In the genomic region with DNA sequence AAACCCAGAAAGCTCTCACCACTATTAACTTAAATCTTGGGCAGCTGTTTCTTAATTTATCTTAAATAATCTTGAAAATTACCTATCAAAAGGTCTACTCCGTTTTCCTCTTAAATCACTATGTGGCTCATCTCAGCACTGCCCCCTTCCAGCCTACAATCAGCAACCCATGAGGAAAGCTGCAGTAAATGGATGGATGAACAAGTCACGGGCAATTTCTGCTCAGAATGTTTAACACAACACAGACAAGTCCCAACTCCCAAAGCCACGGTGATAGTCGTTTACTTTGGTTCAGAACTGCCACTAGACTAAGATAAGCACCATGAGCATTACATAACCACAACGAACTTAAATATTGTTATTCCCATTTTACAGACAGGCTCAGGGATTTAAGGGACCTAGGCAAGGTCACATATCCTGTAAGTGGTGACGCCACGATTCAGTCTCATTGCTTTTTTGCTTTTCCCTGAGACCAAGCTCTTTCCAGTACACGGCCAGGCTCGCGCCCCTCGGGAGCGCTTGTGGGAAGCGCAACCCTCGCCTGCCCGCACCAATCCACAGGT, we compare ENCODE assay signal across 8 cellular contexts. TPM values are rescaled to one million over a fixed set of nuclear protein-coding genes. Genes with fewer than 3 reads are reported as not detected.
A peak's percentile ranks its signal among the peaks of the same experiment; 100 is the strongest.
DNase-seq lines count a peak whose midpoint lies in the region; ATAC-seq, FAIRE-seq and TF ChIP-seq lines count a peak whose summit lies in the region.

No MANE protein-coding gene starts in this region.

- no peak for TF ChIP-seq CTCF in GM06990 (IDR thresholded peaks at IDR 0.05; ENCODE audit: insufficient read depth, low read length, poor library complexity, severe bottlenecking)

- H3K4me3 ChIP-seq in GM06990 (replicated peaks; ENCODE audit: low read depth, low read length) = peak overlapping the region; percentile 85
- H3K4me3 ChIP-seq in iPS-15b (ENCODE audit: low read depth, low read length) = peak overlapping the region; percentile 86
- H3K4me3 ChIP-seq in small intestine (ENCODE audit: low read depth in 1 of 2, low read length in 2 of 2) = peak overlapping the region; percentile 58 to 74

- H3K4me1 ChIP-seq in iPS-15b (ENCODE audit: control insufficient read depth, insufficient read depth, low read length) = peaks cover 9% of the 10 kb centered on the region
- peaks cover 0 to 3% of the 10 kb centered on the region in 2 donors for H3K4me1 ChIP-seq in small intestine (ENCODE audit: control insufficient read depth in 2 of 2, insufficient read depth in 1 of 2, low read depth in 1 of 2, low read length in 1 of 2)

- no peaks in the 10 kb centered on the region; the same call in 1 of the 2 replicates for H3K36me3 ChIP-seq in GM06990 (ENCODE audit: control insufficient read depth, insufficient read depth, low read length)
- no peaks in the 10 kb centered on the region for H3K36me3 ChIP-seq in iPS-15b (ENCODE audit: control insufficient read depth, insufficient read depth, low read length)
- no peaks in the 10 kb centered on the region for H3K36me3 ChIP-seq in small intestine (ENCODE audit: control insufficient read depth in 2 of 2, insufficient read depth in 2 of 2, low read length in 2 of 2)

- DNase-seq in A172 (ENCODE audit: low spot score) = peak; percentile 4
- DNase-seq in GM06990 (ENCODE audit: extremely low read depth, insufficient read length) = no peak
- DNase-seq in HuH-7.5 (ENCODE audit: low spot score) = peak; percentile 19
- peak; percentile 10 for DNase-seq in small intestine
- DNase-seq in NCI-H1436 treated with DMSO at 0.1 percent for 48 hours (lab: John Stamatoyannopoulos, UW) = no peak

- WGBS in adipose tissue, 3 donors = 2 to 4% (median 2%) methylated on average over 15 of the region's 15 CpGs
- WGBS in small intestine, 3 donors = 2 to 4% (median 2%) methylated on average over 15 of the region's 15 CpGs

- H3K9ac ChIP-seq in iPS-15b (ENCODE audit: low read depth, low read length) = peak overlapping the region; percentile 86

- H3K27me3 ChIP-seq in GM06990 (replicated peaks; ENCODE audit: control insufficient read depth, insufficient read depth, low read length) = no peaks in the 10 kb centered on the region
- no peaks in the 10 kb centered on the region for H3K27me3 ChIP-seq in iPS-15b (ENCODE audit: control insufficient read depth, insufficient read depth, low read length)
- H3K27me3 ChIP-seq in small intestine (ENCODE audit: control insufficient read depth in 2 of 2, insufficient read depth in 2 of 2, low read length in 2 of 2) = no peaks in the 10 kb centered on the region

- ATAC-seq in GM21360 (IDR thresholded peaks at IDR 0.05; ENCODE audit: unreplicated experiment) = no peak

- FAIRE-seq in small intestine (lab: Jason Lieb, UNC) = no peak

- H3K9me3 ChIP-seq in iPS-15b (ENCODE audit: control insufficient read depth, insufficient read depth, low read length) (no peaks in the 10 kb centered on the region), small intestine (ENCODE audit: control insufficient read depth, low read depth) (no peaks in the 10 kb centered on the region)

- H3K27ac ChIP-seq in adipose tissue (ENCODE audit: low read depth, low read length) (peak overlapping the region; percentile 13), small intestine (ENCODE audit: low read depth in 1 of 2, low read length in 1 of 2) (peak overlapping the region; percentile 38 to 94)

RNA-seq across cellular contexts. Expression of gene SMIM27, which starts 2.0 kb away (rescaled TPM):
- 1.2 and 3.1 TPM in 2 replicates for total RNA-seq in A172 (2014; rRNA removed; shearing (Covaris generic))
- polyA plus RNA-seq in adipose tissue (10 to 100 TPM in 1 of 3 donors, 1 to 10 TPM in 2; 3.6 to 14.4 (median 5.5) TPM), small intestine (10 to 100 TPM in 1 of 3 donors, 1 to 10 TPM in 2; 6.5 to 15.4 (median 7.1) TPM)

RNA-seq across cellular contexts. Expression of gene TOPORS, which starts 2.3 kb away (rescaled TPM):
- total RNA-seq in A172 (2014; rRNA removed; shearing (Covaris generic)) = 18.3 and 21.8 TPM in 2 replicates
- polyA plus RNA-seq in adipose tissue (1 to 10 TPM; 3.2 to 7.5 (median 7.1) TPM), small intestine (1 to 10 TPM; 6.2 to 7.6 (median 6.5) TPM)

RNA-seq across cellular contexts. Expression of gene NDUFB6, which starts 22.8 kb away (rescaled TPM):
- total RNA-seq in A172 (2014; rRNA removed; shearing (Covaris generic)) = 119 and 135 TPM in 2 replicates
- 10 to 100 TPM; 18.8 to 48.7 (median 44.7) TPM for polyA plus RNA-seq in adipose tissue
- polyA plus RNA-seq in small intestine = 10 to 100 TPM; 55.9 to 78.7 (median 67.8) TPM

RNA-seq across cellular contexts. Expression of gene RIGI, which starts 24.1 kb away (rescaled TPM):
- 9.2 and 10.6 TPM in 2 replicates for total RNA-seq in A172 (2014; rRNA removed; shearing (Covaris generic))
- polyA plus RNA-seq in adipose tissue (1 to 10 TPM; 2.9 to 3.7 (median 3.1) TPM), small intestine (1 to 10 TPM; 3.5 to 5.1 (median 4.3) TPM)

Comparison
In these comparisons a context has a peak if more than half of its experiments do, and no peak if none do; other contexts are left out.
1. DNase-seq: peak in A172 (single experiment), HuH-7.5 (single experiment) and small intestine (single experiment); none in GM06990 (single experiment) and NCI-H1436 treated with DMSO at 0.1 percent for 48 hours (single experiment).
2. Peak in every context shown above with its lines, with median percentiles within 50 percentile points of each other: H3K4me3 ChIP-seq.